6 cellular contexts compared by ENCODE assay signal in genomic region chr1:234792221-234792864, GRCh38.
DNase-seq lines count a peak whose midpoint lies in the region; ATAC-seq, FAIRE-seq and TF ChIP-seq lines count a peak whose summit lies in the region.
"Not testable (repeated sequence)": the region's sequence is repeated elsewhere in the genome, so short reads cannot be mapped to it uniquely, and the experiment has no call there.

No MANE protein-coding gene starts in this region.

- not testable (repeated sequence) for TF ChIP-seq CTCF in A549 (IDR thresholded peaks at IDR 0.05); WTC11 (IDR thresholded peaks at IDR 0.05); gastroesophageal sphincter (IDR thresholded peaks at IDR 0.05); upper lobe of right lung (IDR thresholded peaks at IDR 0.05)

- not testable (repeated sequence) for H3K36me3 ChIP-seq in gastroesophageal sphincter, upper lobe of right lung

- H3K27me3 Mint-ChIP-seq in WTC11 (ENCODE audit: low read depth): not testable (repeated sequence)

- not testable (repeated sequence) for H3K27me3 ChIP-seq in gastroesophageal sphincter; right cardiac atrium (ENCODE audit: control insufficient read depth, insufficient read depth); upper lobe of right lung

- H3K4me1 Mint-ChIP-seq in WTC11; stimulated activated effector memory CD8-positive, alpha-beta T cell treated with anti-CD3 and anti-CD28 coated beads, Interleukin-12 subunit alpha, Interleukin-12 subunit beta, amount 100 ng/mL, for 72 hours: not testable (repeated sequence)

- not testable (repeated sequence) for TF ChIP-seq RAD21 in A549 (conservative IDR thresholded peaks at IDR 0.05 in 1 of 2, IDR thresholded peaks at IDR 0.05 in 1 of 2)

- not testable (repeated sequence) for H3K9me3 Mint-ChIP-seq in WTC11; stimulated activated effector memory CD8-positive, alpha-beta T cell treated with anti-CD3 and anti-CD28 coated beads, Interleukin-12 subunit alpha, Interleukin-12 subunit beta, amount 100 ng/mL, for 72 hours

- not testable (repeated sequence) for H3K4me3 ChIP-seq in A549; gastroesophageal sphincter; right cardiac atrium (ENCODE audit: low read length); upper lobe of right lung

- H3K27ac ChIP-seq in A549; gastroesophageal sphincter; right cardiac atrium (ENCODE audit: low read length); upper lobe of right lung: not testable (repeated sequence)

- H3K9me3 ChIP-seq in A549; gastroesophageal sphincter; right cardiac atrium (ENCODE audit: control insufficient read depth, low read length); upper lobe of right lung: not testable (repeated sequence)

- intact Hi-C loops in right cardiac atrium (cut with DNase I); upper lobe of right lung (cut with DNase I): not testable (repeated sequence)

- not testable (repeated sequence) for H3K4me1 ChIP-seq in A549; gastroesophageal sphincter; right cardiac atrium (ENCODE audit: control insufficient read depth, insufficient read depth, low read length); upper lobe of right lung

- not testable (repeated sequence) for TF ChIP-seq POLR2A in A549 (IDR thresholded peaks at IDR 0.05; ENCODE audit: low read length); gastroesophageal sphincter (IDR thresholded peaks at IDR 0.05)

- ATAC-seq in A549: peak; percentile 42 to 50; a peak in 4 of 6 replicates
- ATAC-seq in WTC11: peak; percentile 20; the same call in 1 of the 2 replicates
- peak; percentile 14 for ATAC-seq in gastroesophageal sphincter
- ATAC-seq in right cardiac atrium: peak; percentile 49 to 55
- peak; percentile 40 for ATAC-seq in stimulated activated effector memory CD8-positive, alpha-beta T cell treated with anti-CD3 and anti-CD28 coated beads, Interleukin-12 subunit alpha, Interleukin-12 subunit beta, amount 100 ng/mL, for 72 hours
- ATAC-seq in upper lobe of right lung: peak; percentile 50

- CTCF ChIA-PET in A549 (lab: Yijun Ruan, JAX); WTC11 (lab: Charles Lee): not testable (repeated sequence)

- WGBS in A549 (ENCODE audit: missing lambda C conversion rate): 68% methylated on average over 4 of the region's 4 CpGs
- 85% methylated on average over 3 of the region's 4 CpGs; no CpG with 5 or more reads in 1 of the 2 donors for WGBS in gastroesophageal sphincter (ENCODE audit: low coverage in 1 of 2), 2 donors
- WGBS in right cardiac atrium: 82% methylated on average over 3 of the region's 4 CpGs

- H3K4me2 ChIP-seq in A549: not testable (repeated sequence)

- not testable (repeated sequence) for H3K4me3 Mint-ChIP-seq in WTC11; stimulated activated effector memory CD8-positive, alpha-beta T cell treated with anti-CD3 and anti-CD28 coated beads, Interleukin-12 subunit alpha, Interleukin-12 subunit beta, amount 100 ng/mL, for 72 hours

- FAIRE-seq in A549 (lab: Jason Lieb, UNC): not testable (repeated sequence)

- H3K27ac Mint-ChIP-seq in WTC11; stimulated activated effector memory CD8-positive, alpha-beta T cell treated with anti-CD3 and anti-CD28 coated beads, Interleukin-12 subunit alpha, Interleukin-12 subunit beta, amount 100 ng/mL, for 72 hours: not testable (repeated sequence)

- not testable (repeated sequence) for TF ChIP-seq EP300 in A549 (IDR thresholded peaks at IDR 0.05); gastroesophageal sphincter (IDR thresholded peaks at IDR 0.05)

- not testable (repeated sequence) for H3K36me3 Mint-ChIP-seq in WTC11; stimulated activated effector memory CD8-positive, alpha-beta T cell treated with anti-CD3 and anti-CD28 coated beads, Interleukin-12 subunit alpha, Interleukin-12 subunit beta, amount 100 ng/mL, for 72 hours

- POLR2A ChIA-PET in A549 (lab: Yijun Ruan, JAX); WTC11 (lab: Charles Lee): not testable (repeated sequence)

- DNase-seq in A549 (ENCODE audit: low read depth in 1 of 2, low spot score in 1 of 2); WTC11 (ENCODE audit: low spot score); right cardiac atrium; stimulated activated effector memory CD8-positive, alpha-beta T cell treated with anti-CD3 and anti-CD28 coated beads, Interleukin-12 subunit alpha, Interleukin-12 subunit beta, amount 100 ng/mL, for 72 hours (ENCODE audit: low spot score in 2 of 2); upper lobe of right lung: not testable (repeated sequence)
